Comparison of ENCODE assay signal across 37 cellular contexts in the genomic region with DNA sequence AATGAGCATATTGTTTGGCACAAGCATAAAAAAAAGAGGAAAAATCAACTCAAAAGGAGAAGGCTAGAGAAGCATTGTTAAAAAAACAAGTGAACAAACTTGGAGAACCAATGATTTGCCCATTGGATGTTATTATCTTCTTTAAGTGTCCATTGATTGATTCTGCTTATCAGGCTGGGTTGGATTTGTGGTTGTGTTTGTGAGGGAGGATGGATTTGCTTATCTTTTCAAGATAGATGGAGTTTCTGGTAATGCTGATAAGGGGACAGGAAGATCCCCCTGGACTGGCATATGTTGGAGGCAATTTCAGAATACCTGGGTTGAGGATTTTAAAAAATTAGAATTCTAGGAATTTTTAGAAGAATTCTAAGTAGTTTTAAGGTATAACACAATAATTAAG. TPM values are rescaled to one million over a fixed set of nuclear protein-coding genes. Genes with fewer than 3 reads are reported as not detected.
DNase-seq lines count a peak whose midpoint lies in the region; ATAC-seq, FAIRE-seq and TF ChIP-seq lines count a peak whose summit lies in the region.
"Had no signal": no experiment of that assay in that cellular context is flagged by ENCODE, and none has a peak within 500 bp of the region (broad histone marks: within the 10 kb centered on the region; RNA-seq: fewer than 3 reads in every experiment).

No MANE protein-coding gene starts in this region.

- H3K27ac ChIP-seq in K562 (ENCODE audit: extremely low read depth, low read depth, low read length) (no peak overlapping the region), mesendoderm (ENCODE audit: low read depth, low read length) (no peak overlapping the region), stomach (no peak overlapping the region), neural progenitor cell (no peak overlapping the region)
- H3K27ac ChIP-seq: 22Rv1; A549; BLaER1; BLaER1 treated with 17β-estradiol and CSF1 and Interleukin-3, amounts not matched to agents 10 nM and 100 nM; C4-2B had no signal

- H4K20me1 ChIP-seq in K562 (replicated peaks; ENCODE audit: control insufficient read depth, insufficient read depth, low read length): no peaks in the 10 kb centered on the region
- no peaks in the 10 kb centered on the region for H4K20me1 ChIP-seq in neural progenitor cell (ENCODE audit: low read depth)
- H4K20me1 ChIP-seq: BLaER1; BLaER1 treated with 17β-estradiol and CSF1 and Interleukin-3, amounts not matched to agents 10 nM and 100 nM had no signal

- no peak overlapping the region for H3K9ac ChIP-seq in K562 (ENCODE audit: insufficient read depth in 1 of 2, low read depth in 2 of 2, low read length in 2 of 2)
- H3K9ac ChIP-seq in mesendoderm (ENCODE audit: low read length): no peak overlapping the region
- no peak overlapping the region for H3K9ac ChIP-seq in neural progenitor cell
- H3K9ac ChIP-seq: BLaER1; BLaER1 treated with 17β-estradiol and CSF1 and Interleukin-3, amounts not matched to agents 10 nM and 100 nM had no signal

- H3K56ac ChIP-seq in mesendoderm (ENCODE audit: low read length): no peak overlapping the region

- no peaks in the 10 kb centered on the region for H3K79me1 ChIP-seq in mesendoderm (ENCODE audit: low read length)

- no TSS peak for BruUV-seq in K562 (replicated peaks; lab: Mats Ljungman, UMichigan)

- H3K36me3 ChIP-seq in K562 (ENCODE audit: control insufficient read depth, insufficient read depth, low read length): no peaks in the 10 kb centered on the region
- no peaks in the 10 kb centered on the region for H3K36me3 ChIP-seq in mesendoderm (ENCODE audit: control insufficient read depth, insufficient read depth, low read length)
- no peaks in the 10 kb centered on the region for H3K36me3 ChIP-seq in stomach
- no peaks in the 10 kb centered on the region for H3K36me3 ChIP-seq in neural progenitor cell
- H3K36me3 ChIP-seq: BE2C; BLaER1; BLaER1 treated with 17β-estradiol and CSF1 and Interleukin-3, amounts not matched to agents 10 nM and 100 nM had no signal

- no peaks in the 10 kb centered on the region for H3K4me1 ChIP-seq in K562 (replicated peaks in 1 of 2; ENCODE audit: control insufficient read depth in 2 of 2, insufficient read depth in 2 of 2, low read length in 2 of 2)
- H3K4me1 ChIP-seq in mesendoderm (ENCODE audit: control insufficient read depth, low read depth, low read length): no peaks in the 10 kb centered on the region
- no peaks in the 10 kb centered on the region for H3K4me1 ChIP-seq in stomach
- no peaks in the 10 kb centered on the region for H3K4me1 ChIP-seq in neural progenitor cell
- H3K4me1 ChIP-seq: A549, BE2C, BLaER1, Caco-2 had no signal

- no peak overlapping the region for H3K4ac ChIP-seq in mesendoderm (ENCODE audit: low read depth, low read length)

- no peak overlapping the region for H4K5ac ChIP-seq in mesendoderm (ENCODE audit: low read length)

- peak; percentile 28 for DNase-seq in amniotic epithelial cell (ENCODE audit: low read depth)
- no peak for DNase-seq in K562 (ENCODE audit: extremely low read depth in 1 of 4, low spot score in 3 of 4)
- DNase-seq in mesendoderm: peak; percentile 76
- DNase-seq in mesothelial cell of epicardium (ENCODE audit: low spot score in 2 of 2, unreplicated experiment in 2 of 2): no peak
- DNase-seq in stomach: no peak
- no peak for DNase-seq in neural progenitor cell (ENCODE audit: low spot score)
- no peak for DNase-seq in stimulated activated naive CD4-positive, alpha-beta T cell (lab: John Stamatoyannopoulos, UW)
- DNase-seq: 8988T; ACHN; AML-193; BE2C; C1 segment of cervical spinal cord; Caco-2; Calu3; CD4-positive, alpha-beta memory T cell; CD4-positive, alpha-beta T cell; CD4-positive, CD25-positive, alpha-beta regulatory T cell; CD8-positive, alpha-beta memory T cell; CD8-positive, alpha-beta T cell; COR-L47; DMS 273 treated with DMSO at 0.1 percent for 48 hours; DMS153; DMS53; DMS79; DMS79 treated with DMSO at 0.1 percent for 48 hours; DND-41; EL had no signal

- H3K4me3 Mint-ChIP-seq in mesothelial cell of epicardium: no peak overlapping the region
- no peak overlapping the region for H3K4me3 Mint-ChIP-seq in neural progenitor cell
- H3K4me3 Mint-ChIP-seq: B cell; CD14-positive monocyte; CD4-positive, alpha-beta memory T cell; CD4-positive, alpha-beta T cell; CD4-positive, CD25-positive, alpha-beta regulatory T cell; CD8-positive, alpha-beta memory T cell; CD8-positive, alpha-beta T cell had no signal

- H3K23ac ChIP-seq in mesendoderm (ENCODE audit: low read length): no peak overlapping the region

- no peak for TF ChIP-seq RAD21 in K562 (CRISPR knock-in tag; conservative IDR thresholded peaks at IDR 0.05 in 1 of 2, IDR thresholded peaks at IDR 0.05 in 1 of 2)

- H2BK120ac ChIP-seq in mesendoderm (ENCODE audit: low read depth, low read length): no peak overlapping the region

- H3K9me3 Mint-ChIP-seq in mesothelial cell of epicardium (peaks cover 13% of the 10 kb centered on the region), neural progenitor cell (peaks cover 2% of the 10 kb centered on the region)
- H3K9me3 Mint-ChIP-seq: CD4-positive, alpha-beta T cell had no signal

- peaks cover 0 to 13% of the 10 kb centered on the region in 2 experiments; a peak in 2 of 5 replicates for H3K27me3 ChIP-seq in K562 (ENCODE audit: control insufficient read depth in 2 of 2, insufficient read depth in 2 of 2, low read length in 2 of 2)
- no peaks in the 10 kb centered on the region for H3K27me3 ChIP-seq in mesendoderm (ENCODE audit: insufficient read depth, low read length, poor library complexity)
- H3K27me3 ChIP-seq in stomach: no peaks in the 10 kb centered on the region
- no peaks in the 10 kb centered on the region for H3K27me3 ChIP-seq in neural progenitor cell
- H3K27me3 ChIP-seq: BE2C; BLaER1; BLaER1 treated with 17β-estradiol and CSF1 and Interleukin-3, amounts not matched to agents 10 nM and 100 nM had no signal

- H3K4me3 ChIP-seq in K562: no peak overlapping the region
- H3K4me3 ChIP-seq in mesendoderm (ENCODE audit: low read length): no peak overlapping the region
- H3K4me3 ChIP-seq in stomach: no peak overlapping the region
- H3K4me3 ChIP-seq in neural progenitor cell: no peak overlapping the region
- H3K4me3 ChIP-seq: A549; BLaER1; BLaER1 treated with 17β-estradiol and CSF1 and Interleukin-3, amounts not matched to agents 10 nM and 100 nM had no signal

- H2AK5ac ChIP-seq in mesendoderm (ENCODE audit: low read length): no peak overlapping the region

- no peak for FAIRE-seq in K562 (lab: Jason Lieb, UNC)
- FAIRE-seq: A204.1, A549, D721Med had no signal

- no peaks in the 10 kb centered on the region for H3F3A ChIP-seq in neural progenitor cell (ENCODE audit: low read depth)

- no peak overlapping the region for H2BK5ac ChIP-seq in mesendoderm (ENCODE audit: low read length)

- H3K27me3 Mint-ChIP-seq in mesothelial cell of epicardium (ENCODE audit: low read depth): no peaks in the 10 kb centered on the region
- H3K27me3 Mint-ChIP-seq in neural progenitor cell (ENCODE audit: insufficient read depth, low read depth): peaks cover 2% of the 10 kb centered on the region

- POLR2A ChIA-PET in K562 (lab: Yijun Ruan, JAX): no interaction called here

- no peak overlapping the region for H4K8ac ChIP-seq in mesendoderm (ENCODE audit: low read depth, low read length)

- H3K79me2 ChIP-seq in K562 (ENCODE audit: control insufficient read depth, insufficient read depth, low read length): no peaks in the 10 kb centered on the region
- no peaks in the 10 kb centered on the region for H3K79me2 ChIP-seq in mesendoderm (ENCODE audit: control insufficient read depth, insufficient read depth, low read length)
- no peaks in the 10 kb centered on the region for H3K79me2 ChIP-seq in neural progenitor cell (ENCODE audit: low read depth)

- CTCF ChIA-PET in K562 (lab: Yijun Ruan, JAX; ENCODE audit: low intra/inter-chr PET ratio): no interaction called here

- H3K27ac Mint-ChIP-seq in mesothelial cell of epicardium: peak overlapping the region; percentile 1
- H3K27ac Mint-ChIP-seq in neural progenitor cell: no peak overlapping the region
- H3K27ac Mint-ChIP-seq: B cell; CD4-positive, alpha-beta memory T cell; CD4-positive, alpha-beta T cell; CD4-positive, CD25-positive, alpha-beta regulatory T cell; CD8-positive, alpha-beta memory T cell; CD8-positive, alpha-beta T cell had no signal

- TF ChIP-seq CTCF in K562 (IDR thresholded peaks at IDR 0.05 in 2 of 3, conservative IDR thresholded peaks at IDR 0.05 in 1 of 3; ENCODE audit: insufficient read depth in 2 of 3, low read depth in 1 of 3, low read length in 3 of 3): no peak
- no peak for TF ChIP-seq CTCF in mesothelial cell of epicardium (IDR thresholded peaks at IDR 0.05; ENCODE audit: unreplicated experiment)
- TF ChIP-seq CTCF in stomach (IDR thresholded peaks at IDR 0.05): no peak
- no peak for TF ChIP-seq CTCF in neural progenitor cell (IDR thresholded peaks at IDR 0.05)

- no peaks in the 10 kb centered on the region for H3K9me3 ChIP-seq in K562 (replicated peaks; ENCODE audit: control insufficient read depth, insufficient read depth, low read depth, low read length)
- H3K9me3 ChIP-seq in stomach: peaks cover 0 to 15% (median 9%) of the 10 kb centered on the region in 4 donors
- H3K9me3 ChIP-seq in neural progenitor cell (ENCODE audit: low read depth): no peaks in the 10 kb centered on the region
- H3K9me3 ChIP-seq: BE2C, Caco-2 had no signal

- intact Hi-C loops in K562 (cut with micrococcal nuclease): no loop called here
- intact Hi-C loops in stomach (cut with DNase I; ENCODE audit: low total_unique reads): no loop called here

- ATAC-seq in K562 (no peak), GM21528 (IDR thresholded peaks at IDR 0.05; ENCODE audit: low FRiP score, unreplicated experiment) (no peak)
- ATAC-seq: A549; CD8-positive, alpha-beta T cell had no signal

- in situ Hi-C loops in K562 (cut with MboI): no loop called here

- no peak overlapping the region for H2BK15ac ChIP-seq in mesendoderm (replicated peaks; ENCODE audit: low read depth)

- TF ChIP-seq EP300 in K562 (IDR thresholded peaks at IDR 0.05; ENCODE audit: low read length): no peak
- no peak for TF ChIP-seq EP300 in stomach (IDR thresholded peaks at IDR 0.05)

- TF ChIP-seq POLR2A in K562 (conservative IDR thresholded peaks at IDR 0.05): no peak
- no peak for TF ChIP-seq POLR2A in stomach (IDR thresholded peaks at IDR 0.05)

- H3K36me3 Mint-ChIP-seq in mesothelial cell of epicardium: no peaks in the 10 kb centered on the region
- H3K36me3 Mint-ChIP-seq in neural progenitor cell: no peaks in the 10 kb centered on the region
- H3K36me3 Mint-ChIP-seq: CD14-positive monocyte; CD4-positive, alpha-beta memory T cell; CD4-positive, CD25-positive, alpha-beta regulatory T cell; CD8-positive, alpha-beta memory T cell; CD8-positive, alpha-beta T cell had no signal

- H3K9me1 ChIP-seq in K562 (ENCODE audit: control insufficient read depth, insufficient read depth, low read length): no peaks in the 10 kb centered on the region

- H3K4me2 ChIP-seq in K562 (ENCODE audit: insufficient read depth, low read length) (no peak overlapping the region), mesendoderm (ENCODE audit: low read length) (no peak overlapping the region), neural progenitor cell (no peak overlapping the region)
- H3K4me2 ChIP-seq: A549; BLaER1; BLaER1 treated with 17β-estradiol and CSF1 and Interleukin-3, amounts not matched to agents 10 nM and 100 nM had no signal

- H3K4me1 Mint-ChIP-seq in mesothelial cell of epicardium (peaks cover 15% of the 10 kb centered on the region), neural progenitor cell (no peaks in the 10 kb centered on the region)
- H3K4me1 Mint-ChIP-seq: B cell; CD14-positive monocyte; CD4-positive, alpha-beta memory T cell; CD8-positive, alpha-beta memory T cell had no signal

- H3K18ac ChIP-seq in mesendoderm (ENCODE audit: low read length): no peak overlapping the region

- H2AFZ ChIP-seq in K562 (ENCODE audit: low read depth, low read length): no peak overlapping the region
- no peak overlapping the region for H2AFZ ChIP-seq in neural progenitor cell (replicated peaks)

RNA-seq across cellular contexts. Expression of gene TMEM192, which starts 41.8 kb away (rescaled TPM):
- total RNA-seq in K562 (2011; cell fraction: chromatin; rRNA removed; ENCODE audit: low replicate concordance): 16.3 and 18.3 TPM in 2 replicates
- total RNA-seq in K562 (2011; cell fraction: nucleolus; rRNA removed): 10.3 and 11.7 TPM in 2 replicates
- total RNA-seq in K562 (2011; cell fraction: nucleoplasm; rRNA removed): 20.1 and 20.8 TPM in 2 replicates
- total RNA-seq in K562 (2014; rRNA removed): 7.9 and 13.7 TPM in 2 replicates
- 19.5 and 19.9 TPM in 2 replicates for total RNA-seq in K562 (2014; rRNA removed; fragmentation: Illumina TruSeq; extraction: Trizol)
- total RNA-seq in K562 (2015; rRNA removed; fragmentation: Illumina TruSeq; extraction: Trizol): 20.0 and 20.6 TPM in 2 replicates
- 13.2 and 15.2 TPM in 2 replicates for total RNA-seq in K562 (2021)
- 20.8 and 28.5 TPM in 2 replicates for polyA plus RNA-seq in K562 (2011; rRNA removed)
- polyA plus RNA-seq in K562 (2011; cell fraction: cytosol; rRNA removed): 14.1 and 18.6 TPM in 2 replicates
- 4.6 and 4.7 TPM in 2 replicates for polyA plus RNA-seq in K562 (2011; cell fraction: nucleus; rRNA removed)
- 12.0 and 14.0 TPM in 2 replicates for polyA plus RNA-seq in K562 (2012)
- 24.1 and 25.5 TPM in 2 replicates for polyA plus RNA-seq in K562 (2014; fragmentation: Illumina TruSeq; extraction: Trizol)
- 1 to 10 TPM; 4.4 to 4.5 TPM for polyA plus RNA-seq in K562 (2014; fragmentation: Nextera tagmentation; extraction: Ambion mirVana)
- 13.3 TPM in 2 replicates for polyA plus RNA-seq in K562 (2014; rRNA removed)
- 22.1 and 23.0 TPM in 2 replicates for polyA minus RNA-seq in K562 (2011; rRNA and poly(A)+ RNA removed)
- 5.8 and 10.6 TPM in 2 replicates for polyA minus RNA-seq in K562 (2011; cell fraction: cytosol; rRNA and poly(A)+ RNA removed)
- polyA minus RNA-seq in K562 (2011; cell fraction: nucleus; rRNA and poly(A)+ RNA removed): 1.3 and 2.2 TPM in 2 replicates
- 9.0 TPM for polyA plus RNA-seq in mesendoderm (2013, experiment 1 of 2)
- polyA plus RNA-seq in mesendoderm (2013, experiment 2 of 2): 9.7 TPM
- total RNA-seq in mesothelial cell of epicardium: 12.2 to 15.4 TPM (median 13.9 TPM) in 3 replicates
- total RNA-seq in stomach: 10 to 100 TPM in 4 of 5 donors, 1 to 10 TPM in 1; 2.3 to 44.5 (median 19.8) TPM
- 1 to 10 TPM; 4.4 to 7.5 (median 4.9) TPM for polyA plus RNA-seq in stomach
- total RNA-seq in neural progenitor cell (ENCODE audit: low replicate concordance): 11.3 and 16.1 TPM in 2 replicates

RNA-seq across cellular contexts. Expression of gene KLHL2, which starts 52.9 kb away (rescaled TPM):
- 6.5 and 17.9 TPM in 2 replicates for total RNA-seq in K562 (2011; cell fraction: chromatin; rRNA removed; ENCODE audit: low replicate concordance)
- 2.9 and 3.3 TPM in 2 replicates for total RNA-seq in K562 (2011; cell fraction: nucleolus; rRNA removed)
- 4.8 and 5.3 TPM in 2 replicates for total RNA-seq in K562 (2011; cell fraction: nucleoplasm; rRNA removed)
- total RNA-seq in K562 (2014; rRNA removed) (6.4 and 7.0 TPM in 2 replicates), K562 (2014; rRNA removed; fragmentation: Illumina TruSeq; extraction: Trizol) (6.4 and 7.5 TPM in 2 replicates), K562 (2015; rRNA removed; fragmentation: Illumina TruSeq; extraction: Trizol) (5.9 and 6.1 TPM in 2 replicates), K562 (2021) (4.9 and 5.5 TPM in 2 replicates), mesothelial cell of epicardium (9.9 to 12.6 TPM (median 11.8 TPM) in 3 replicates), stomach (10 to 100 TPM; 11.1 to 34.3 (median 16.7) TPM), neural progenitor cell (ENCODE audit: low replicate concordance) (18.6 and 24.3 TPM in 2 replicates)
- polyA plus RNA-seq in K562 (2011; rRNA removed) (9.8 and 11.3 TPM in 2 replicates), K562 (2014; fragmentation: Illumina TruSeq; extraction: Trizol) (4.8 and 5.6 TPM in 2 replicates), K562 (2014; fragmentation: Nextera tagmentation; extraction: Ambion mirVana) (1 to 10 TPM; 2.5 to 3.5 TPM), K562 (2014; rRNA removed) (7.9 and 8.2 TPM in 2 replicates), stomach (10 to 100 TPM; 12.2 to 17.7 (median 12.7) TPM)
- 2.4 and 6.1 TPM in 2 replicates for polyA plus RNA-seq in K562 (2011; cell fraction: cytosol; rRNA removed)
- polyA plus RNA-seq in K562 (2011; cell fraction: nucleus; rRNA removed): 7.4 and 11.0 TPM in 2 replicates
- polyA plus RNA-seq in K562 (2012): 5.9 and 7.4 TPM in 2 replicates
- 17.1 and 19.6 TPM in 2 replicates for polyA minus RNA-seq in K562 (2011; rRNA and poly(A)+ RNA removed)
- 3.5 and 6.9 TPM in 2 replicates for polyA minus RNA-seq in K562 (2011; cell fraction: cytosol; rRNA and poly(A)+ RNA removed)
- polyA minus RNA-seq in K562 (2011; cell fraction: nucleus; rRNA and poly(A)+ RNA removed): 5.8 and 9.0 TPM in 2 replicates
- polyA plus RNA-seq in mesendoderm (2013, experiment 1 of 2): 4.8 TPM
- polyA plus RNA-seq in mesendoderm (2013, experiment 2 of 2): 4.5 TPM

Comparison
In these comparisons a context has a peak if more than half of its experiments do, and no peak if none do; other contexts are left out.
1. DNase-seq: peak in amniotic epithelial cell (single experiment) and mesendoderm (single experiment); none in K562 (0 of 4), mesothelial cell of epicardium (0 of 2), stomach (single experiment), neural progenitor cell (single experiment) and stimulated activated naive CD4-positive, alpha-beta T cell (0 of 6).